In genomic region chr1:224317383-224318045, GRCh38 we compare ENCODE assay signal across 18 cellular contexts. TPM values are rescaled to one million over a fixed set of nuclear protein-coding genes. Genes with fewer than 3 reads are reported as not detected.
DNase-seq lines count a peak whose midpoint lies in the region; ATAC-seq, FAIRE-seq and TF ChIP-seq lines count a peak whose summit lies in the region.
"Had no signal": no experiment of that assay in that cellular context is flagged by ENCODE, and none has a peak within 500 bp of the region (broad histone marks: within the 10 kb centered on the region; RNA-seq: fewer than 3 reads in every experiment).

No MANE protein-coding gene starts in this region.

- H3K4me3 Mint-ChIP-seq in activated CD8-positive, alpha-beta T cell treated with anti-CD3 and anti-CD28 coated beads for 36 hours, result no peak overlapping the region
- no peak overlapping the region for H3K4me3 Mint-ChIP-seq in activated CD8-positive, alpha-beta T cell treated with anti-CD3 and anti-CD28 coated beads, Interleukin-2, amount 10 ng/mL, durations not matched to agents 7 days and 5 days
- no peak overlapping the region for H3K4me3 Mint-ChIP-seq in activated T-helper 1 cell treated with anti-CD3 and anti-CD28 coated beads, Interleukin-12 subunit alpha, Interleukin-12 subunit beta, Interleukin-2, Interleukin-4 antibody, amounts not matched to agents 30 ng/mL and 10 ng/mL and 1 ng/mL, durations not matched to agents 14 hours and 24 hours and 36 hours
- H3K4me3 Mint-ChIP-seq: CD4-positive, alpha-beta T cell; H9; type B pancreatic cell had no signal

- no peaks in the 10 kb centered on the region for H4K20me1 ChIP-seq in OCI-LY7 (ENCODE audit: insufficient read depth, low read length)

- no peaks in the 10 kb centered on the region for H3K27me3 Mint-ChIP-seq in activated CD8-positive, alpha-beta T cell treated with anti-CD3 and anti-CD28 coated beads for 36 hours
- H3K27me3 Mint-ChIP-seq in activated CD8-positive, alpha-beta T cell treated with anti-CD3 and anti-CD28 coated beads, Interleukin-2, amount 10 ng/mL, durations not matched to agents 7 days and 5 days (ENCODE audit: low read depth), result no peaks in the 10 kb centered on the region
- no peaks in the 10 kb centered on the region for H3K27me3 Mint-ChIP-seq in activated T-helper 1 cell treated with anti-CD3 and anti-CD28 coated beads, Interleukin-12 subunit alpha, Interleukin-12 subunit beta, Interleukin-2, Interleukin-4 antibody, amounts not matched to agents 30 ng/mL and 10 ng/mL and 1 ng/mL, durations not matched to agents 14 hours and 24 hours and 36 hours (ENCODE audit: insufficient read depth)
- H3K27me3 Mint-ChIP-seq: CD4-positive, alpha-beta T cell; type B pancreatic cell had no signal

- H3K27ac Mint-ChIP-seq in activated CD8-positive, alpha-beta T cell treated with anti-CD3 and anti-CD28 coated beads for 36 hours, result peak overlapping the region; percentile 64
- no peak overlapping the region for H3K27ac Mint-ChIP-seq in activated CD8-positive, alpha-beta T cell treated with anti-CD3 and anti-CD28 coated beads, Interleukin-2, amount 10 ng/mL, durations not matched to agents 7 days and 5 days
- H3K27ac Mint-ChIP-seq in activated T-helper 1 cell treated with anti-CD3 and anti-CD28 coated beads, Interleukin-12 subunit alpha, Interleukin-12 subunit beta, Interleukin-2, Interleukin-4 antibody, amounts not matched to agents 30 ng/mL and 10 ng/mL and 1 ng/mL, durations not matched to agents 14 hours and 24 hours and 36 hours, result no peak overlapping the region
- H3K27ac Mint-ChIP-seq: CD4-positive, alpha-beta T cell; type B pancreatic cell had no signal

- H3K27ac ChIP-seq in OCI-LY7 (ENCODE audit: low read depth, low read length, poor library complexity, severe bottlenecking) (no peak overlapping the region), pancreas (no peak overlapping the region)
- H3K27ac ChIP-seq: A549, heart right ventricle had no signal

- H3K36me3 ChIP-seq in OCI-LY7 (ENCODE audit: insufficient read depth, low read length) (peaks cover 76% of the 10 kb centered on the region), pancreas (peaks cover 0 to 7% (median 0%) of the 10 kb centered on the region in 3 donors)

- no peak for ATAC-seq in activated CD8-positive, alpha-beta T cell treated with anti-CD3 and anti-CD28 coated beads for 36 hours
- no peak for ATAC-seq in activated CD8-positive, alpha-beta T cell treated with anti-CD3 and anti-CD28 coated beads, Interleukin-2, amount 10 ng/mL, durations not matched to agents 7 days and 5 days
- ATAC-seq in pancreas (no peak), GM21528 (IDR thresholded peaks at IDR 0.05; ENCODE audit: low FRiP score, unreplicated experiment) (no peak)
- ATAC-seq: A549, heart right ventricle had no signal

- no peaks in the 10 kb centered on the region for H3K9me3 Mint-ChIP-seq in activated CD8-positive, alpha-beta T cell treated with anti-CD3 and anti-CD28 coated beads for 36 hours
- no peaks in the 10 kb centered on the region for H3K9me3 Mint-ChIP-seq in activated CD8-positive, alpha-beta T cell treated with anti-CD3 and anti-CD28 coated beads, Interleukin-2, amount 10 ng/mL, durations not matched to agents 7 days and 5 days (ENCODE audit: insufficient read depth)
- H3K9me3 Mint-ChIP-seq in activated T-helper 1 cell treated with anti-CD3 and anti-CD28 coated beads, Interleukin-12 subunit alpha, Interleukin-12 subunit beta, Interleukin-2, Interleukin-4 antibody, amounts not matched to agents 30 ng/mL and 10 ng/mL and 1 ng/mL, durations not matched to agents 14 hours and 24 hours and 36 hours, result no peaks in the 10 kb centered on the region
- H3K9me3 Mint-ChIP-seq: CD4-positive, alpha-beta T cell; H9; type B pancreatic cell had no signal

- H3K79me2 ChIP-seq in OCI-LY7 (ENCODE audit: insufficient read depth, low read depth, low read length), result peaks cover 23% of the 10 kb centered on the region; the same call in 1 of the 2 replicates

- H3K27me3 ChIP-seq in pancreas, result no peaks in the 10 kb centered on the region
- H3K27me3 ChIP-seq: heart right ventricle had no signal

- no peak overlapping the region for H3K4me2 ChIP-seq in OCI-LY7 (ENCODE audit: low read length)
- H3K4me2 ChIP-seq: A549 had no signal

- H3K4me3 ChIP-seq in OCI-LY7 (ENCODE audit: low read depth, low read length, poor library complexity, severe bottlenecking) (no peak overlapping the region), pancreas (no peak overlapping the region)
- H3K4me3 ChIP-seq: A549, heart right ventricle had no signal

- H3K4me1 Mint-ChIP-seq in activated CD8-positive, alpha-beta T cell treated with anti-CD3 and anti-CD28 coated beads for 36 hours (ENCODE audit: low read depth), result peaks cover 8% of the 10 kb centered on the region
- peaks cover 5% of the 10 kb centered on the region for H3K4me1 Mint-ChIP-seq in activated CD8-positive, alpha-beta T cell treated with anti-CD3 and anti-CD28 coated beads, Interleukin-2, amount 10 ng/mL, durations not matched to agents 7 days and 5 days (ENCODE audit: low read depth)
- peaks cover 16% of the 10 kb centered on the region for H3K4me1 Mint-ChIP-seq in activated T-helper 1 cell treated with anti-CD3 and anti-CD28 coated beads, Interleukin-12 subunit alpha, Interleukin-12 subunit beta, Interleukin-2, Interleukin-4 antibody, amounts not matched to agents 30 ng/mL and 10 ng/mL and 1 ng/mL, durations not matched to agents 14 hours and 24 hours and 36 hours (ENCODE audit: low read depth)
- H3K4me1 Mint-ChIP-seq: H9 had no signal

- FAIRE-seq in pancreas (lab: Jason Lieb, UNC), result peak; percentile 67
- FAIRE-seq: A549 had no signal

- BruUV-seq in OCI-LY7 (replicated peaks; lab: Mats Ljungman, UMichigan), result TSS peak; percentile 25

- no peak for TF ChIP-seq CTCF in activated CD8-positive, alpha-beta T cell treated with anti-CD3 and anti-CD28 coated beads for 36 hours (IDR thresholded peaks at IDR 0.05)
- TF ChIP-seq CTCF in OCI-LY7 (conservative IDR thresholded peaks at IDR 0.05; ENCODE audit: low read length) (no peak), pancreas (IDR thresholded peaks at IDR 0.05) (no peak)

- POLR2A ChIA-PET in activated CD8-positive, alpha-beta T cell treated with anti-CD3 and anti-CD28 coated beads for 36 hours (lab: Charles Lee), result no interaction called here
- POLR2A ChIA-PET in activated CD8-positive, alpha-beta T cell treated with anti-CD3 and anti-CD28 coated beads, Interleukin-2, amount 10 ng/mL, durations not matched to agents 7 days and 5 days (lab: Charles Lee), result interaction anchor here (0.6 kb wide), 1 partner anchor 562 kb away, joined by 3 read pairs; no protein-coding TSS in a partner anchor
- POLR2A ChIA-PET in OCI-LY7 (lab: Charles Lee), result interaction anchor here (0.5 to 0.9 kb wide), 4 partner anchors 28 to 115 kb away, joined by 3 to 5 read pairs (median 3); no protein-coding TSS in a partner anchor

- no peak for DNase-seq in activated CD8-positive, alpha-beta T cell treated with anti-CD3 and anti-CD28 coated beads for 36 hours
- DNase-seq in activated CD8-positive, alpha-beta T cell treated with anti-CD3 and anti-CD28 coated beads, Interleukin-2, amount 10 ng/mL, durations not matched to agents 7 days and 5 days, result no peak
- peak; percentile 77 for DNase-seq in NCI-H2029 treated with DMSO at 0.1 percent for 48 hours (lab: John Stamatoyannopoulos, UW)
- DNase-seq in OCI-LY7 (ENCODE audit: low spot score), result no peak
- DNase-seq in pancreas, result no peak
- no peak for DNase-seq in activated T-helper 1 cell treated with anti-CD3 and anti-CD28 coated beads, Interleukin-12 subunit alpha, Interleukin-12 subunit beta, Interleukin-2, Interleukin-4 antibody, amounts not matched to agents 30 ng/mL and 10 ng/mL and 1 ng/mL, durations not matched to agents 14 hours and 24 hours and 36 hours (ENCODE audit: low spot score)
- no peak for DNase-seq in dermis blood vessel endothelial cell
- DNase-seq: activated CD4-positive, alpha-beta T cell treated with anti-CD3 and anti-CD28 coated beads for 1 hour; CD4-positive, alpha-beta T cell; effector CD4-positive, alpha-beta T cell; H9; heart right ventricle; MV-4-11; occipital lobe; Right ventricle myocardium superior had no signal

- WGBS in pancreas, 2 donors, result 62 to 71% methylated on average over 4 of the region's 4 CpGs

- no peak overlapping the region for H2AFZ ChIP-seq in OCI-LY7 (ENCODE audit: low read length)

- CTCF ChIA-PET in activated CD8-positive, alpha-beta T cell treated with anti-CD3 and anti-CD28 coated beads for 36 hours (lab: Charles Lee), result interaction anchor here (1.9 kb wide), 1 partner anchor 16 kb away, joined by 6 read pairs; no protein-coding TSS in a partner anchor
- CTCF ChIA-PET in activated CD8-positive, alpha-beta T cell treated with anti-CD3 and anti-CD28 coated beads, Interleukin-2, amount 10 ng/mL, durations not matched to agents 7 days and 5 days (lab: Charles Lee), result interaction anchor here (1.0 kb wide), 1 partner anchor 80 kb away, joined by 3 read pairs; no protein-coding TSS in a partner anchor
- CTCF ChIA-PET in OCI-LY7 (lab: Charles Lee; ENCODE audit: unreplicated experiment), result no interaction called here

- intact Hi-C loops in activated CD8-positive, alpha-beta T cell treated with anti-CD3 and anti-CD28 coated beads for 36 hours (cut with micrococcal nuclease), result no loop called here
- intact Hi-C loops in OCI-LY7 (cut with micrococcal nuclease; ENCODE audit: unreplicated experiment), result no loop called here
- intact Hi-C loops in pancreas (cut with DNase I), result no loop called here
- intact Hi-C loops in activated T-helper 1 cell treated with anti-CD3 and anti-CD28 coated beads, Interleukin-12 subunit alpha, Interleukin-12 subunit beta, Interleukin-2, Interleukin-4 antibody, amounts not matched to agents 30 ng/mL and 10 ng/mL and 1 ng/mL, durations not matched to agents 14 hours and 24 hours and 36 hours (cut with micrococcal nuclease), result no loop called here

- H3K36me3 Mint-ChIP-seq in activated CD8-positive, alpha-beta T cell treated with anti-CD3 and anti-CD28 coated beads for 36 hours (ENCODE audit: low read depth), result peaks cover 12% of the 10 kb centered on the region
- peaks cover 30% of the 10 kb centered on the region for H3K36me3 Mint-ChIP-seq in activated CD8-positive, alpha-beta T cell treated with anti-CD3 and anti-CD28 coated beads, Interleukin-2, amount 10 ng/mL, durations not matched to agents 7 days and 5 days (ENCODE audit: low read depth)
- peaks cover 21% of the 10 kb centered on the region for H3K36me3 Mint-ChIP-seq in activated T-helper 1 cell treated with anti-CD3 and anti-CD28 coated beads, Interleukin-12 subunit alpha, Interleukin-12 subunit beta, Interleukin-2, Interleukin-4 antibody, amounts not matched to agents 30 ng/mL and 10 ng/mL and 1 ng/mL, durations not matched to agents 14 hours and 24 hours and 36 hours (ENCODE audit: low read depth)

- no peaks in the 10 kb centered on the region for H3K9me3 ChIP-seq in OCI-LY7 (ENCODE audit: low read length)
- no peaks in the 10 kb centered on the region for H3K9me3 ChIP-seq in pancreas
- H3K9me3 ChIP-seq: A549, heart right ventricle had no signal

- H3K9me2 ChIP-seq in OCI-LY7 (ENCODE audit: insufficient read depth, low read length), result no peaks in the 10 kb centered on the region

- H3K4me1 ChIP-seq in OCI-LY7 (ENCODE audit: insufficient read depth, low read length, poor library complexity, severe bottlenecking) (no peaks in the 10 kb centered on the region), pancreas (no peaks in the 10 kb centered on the region)
- H3K4me1 ChIP-seq: A549, heart right ventricle had no signal

RNA-seq across cellular contexts. Expression of gene NVL, which starts 12.5 kb away (rescaled TPM):
- total RNA-seq in activated CD8-positive, alpha-beta T cell treated with anti-CD3 and anti-CD28 coated beads for 36 hours, result 10 to 100 TPM; 37.7 to 40.4 TPM
- 10 to 100 TPM; 48.5 to 56.2 TPM for total RNA-seq in activated CD8-positive, alpha-beta T cell treated with anti-CD3 and anti-CD28 coated beads, Interleukin-2, amount 10 ng/mL, durations not matched to agents 7 days and 5 days
- 31.6 and 33.9 TPM in 2 replicates for total RNA-seq in OCI-LY7 (2014; rRNA removed; shearing (Covaris generic))
- total RNA-seq in OCI-LY7 (2022) (36.7 and 43.0 TPM in 2 replicates), pancreas (10 to 100 TPM in 4 of 6 donors, 1 to 10 TPM in 2; 9.6 to 13.6 (median 12.3) TPM), dermis blood vessel endothelial cell (31.0 and 38.2 TPM in 2 replicates)
- 10 to 100 TPM; 33.3 to 35.9 TPM for polyA plus RNA-seq in pancreas
- 47.2 and 47.6 TPM in 2 replicates for total RNA-seq in activated T-helper 1 cell treated with anti-CD3 and anti-CD28 coated beads, Interleukin-12 subunit alpha, Interleukin-12 subunit beta, Interleukin-2, Interleukin-4 antibody, amounts not matched to agents 30 ng/mL and 10 ng/mL and 1 ng/mL, durations not matched to agents 14 hours and 24 hours and 36 hours

RNA-seq across cellular contexts. Expression of gene CNIH4, which starts 39.2 kb away (rescaled TPM):
- 10 to 100 TPM; 44.8 to 45.1 TPM for total RNA-seq in activated CD8-positive, alpha-beta T cell treated with anti-CD3 and anti-CD28 coated beads for 36 hours
- 10 to 100 TPM; 41.3 to 43.7 TPM for total RNA-seq in activated CD8-positive, alpha-beta T cell treated with anti-CD3 and anti-CD28 coated beads, Interleukin-2, amount 10 ng/mL, durations not matched to agents 7 days and 5 days
- 20.7 and 24.1 TPM in 2 replicates for total RNA-seq in OCI-LY7 (2014; rRNA removed; shearing (Covaris generic))
- total RNA-seq in OCI-LY7 (2022), result 28.6 and 31.0 TPM in 2 replicates
- total RNA-seq in pancreas, result 10 to 100 TPM in 5 of 6 donors, 1 to 10 TPM in 1; 8.0 to 17.9 (median 13.3) TPM
- polyA plus RNA-seq in pancreas, result 10 to 100 TPM; 14.3 to 17.6 TPM
- 80.7 and 82.3 TPM in 2 replicates for total RNA-seq in activated T-helper 1 cell treated with anti-CD3 and anti-CD28 coated beads, Interleukin-12 subunit alpha, Interleukin-12 subunit beta, Interleukin-2, Interleukin-4 antibody, amounts not matched to agents 30 ng/mL and 10 ng/mL and 1 ng/mL, durations not matched to agents 14 hours and 24 hours and 36 hours
- 80.3 and 82.5 TPM in 2 replicates for total RNA-seq in dermis blood vessel endothelial cell
